Comparison of ENCODE assay signal across 8 cellular contexts in the genomic region with DNA sequence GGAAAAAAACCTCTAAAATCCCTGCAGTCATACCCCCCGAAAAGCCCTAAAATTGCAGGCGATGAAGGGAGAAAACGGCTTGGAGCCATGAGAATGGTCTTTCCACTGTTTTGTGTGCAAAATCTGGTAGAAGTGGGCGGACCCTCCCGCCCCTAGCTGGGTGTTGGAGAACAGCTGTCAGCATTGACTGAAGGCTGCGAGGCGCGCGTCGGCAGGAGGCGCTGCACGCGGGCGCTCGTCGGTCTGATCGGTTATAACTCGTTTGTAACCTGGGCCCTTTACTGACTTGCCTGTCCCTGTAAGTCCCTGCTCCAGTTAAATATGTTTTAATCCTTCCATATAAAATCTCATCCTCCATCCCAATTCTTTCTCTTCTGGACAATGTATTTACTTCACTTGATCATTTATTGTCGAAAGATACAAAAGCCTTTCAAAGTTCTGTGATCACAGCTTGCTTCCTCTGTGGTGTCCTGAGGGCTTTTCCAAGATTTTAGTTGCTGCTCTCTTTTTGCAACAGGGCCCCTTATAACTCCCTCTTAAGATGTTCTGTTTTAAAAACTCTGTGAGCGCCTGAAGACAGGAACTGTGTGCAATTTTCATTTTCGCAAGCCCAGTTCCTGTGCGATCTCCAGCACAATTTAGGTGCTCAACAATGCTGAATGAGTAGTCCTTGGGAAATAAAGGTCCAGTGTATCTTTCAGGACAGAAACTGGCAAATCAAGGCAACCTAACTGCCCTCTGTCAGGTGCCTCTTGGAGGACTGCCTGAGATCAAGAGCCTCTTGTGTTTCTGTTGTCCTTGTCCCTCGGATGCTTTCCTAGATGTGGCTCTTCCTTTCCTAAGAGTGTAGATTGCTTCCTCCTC. TPM values are rescaled to one million over a fixed set of nuclear protein-coding genes. Genes with fewer than 3 reads are reported as not detected.
A peak's percentile ranks its signal among the peaks of the same experiment; 100 is the strongest.
DNase-seq lines count a peak whose midpoint lies in the region; ATAC-seq and TF ChIP-seq lines count a peak whose summit lies in the region.

No MANE protein-coding gene starts in this region.

- POLR2A ChIA-PET in HCT116 (lab: Charles Lee), result interaction anchor here (1.4 kb wide), 1 partner anchor 22 kb away, joined by 3 read pairs; no protein-coding TSS in a partner anchor

- H3K9me3 ChIP-seq in HCT116 (ENCODE audit: control insufficient read depth in 1 of 2, insufficient read depth in 1 of 2, low read depth in 1 of 2, low read length in 2 of 2) (no peaks in the 10 kb centered on the region), trophoblast cell (ENCODE audit: insufficient read depth, low read depth, low read length) (no peaks in the 10 kb centered on the region), tibial nerve (no peaks in the 10 kb centered on the region)

- intact Hi-C loops in HCT116 (cut with micrococcal nuclease) (loop anchor here (1.0 to 5.0 kb wide), 2 partner anchors 63 to 124 kb away; a partner anchor contains a TSS), cardiac septum (cut with DNase I) (loop anchor here (2.0 to 5.0 kb wide), 3 partner anchors 64 to 147 kb away; a partner anchor contains a TSS)

- 0 out of 2 replicates have a peak, but pooled peaks cover 7% of the 10 kb centered on the region for H4K20me1 ChIP-seq in HCT116 (ENCODE audit: insufficient read depth)

- peak; percentile 52 for DNase-seq in DMS53 treated with DMSO at 0.1 percent for 48 hours (lab: John Stamatoyannopoulos, UW; ENCODE audit: unreplicated experiment)
- DNase-seq in HCT116 (ENCODE audit: low read depth, low spot score), result peak; percentile 62
- DNase-seq in NCI-H1092 treated with DMSO at 0.1 percent for 48 hours (lab: John Stamatoyannopoulos, UW), result peak; percentile 76
- DNase-seq in SKM-1 treated with dmso at 0.1 percent for 144 hours (lab: John Stamatoyannopoulos, UW; ENCODE audit: unreplicated experiment), result peak; percentile 67
- peak; percentile 93 for DNase-seq in cardiac septum (ENCODE audit: low spot score)
- DNase-seq in trophoblast cell, result peak; percentile 82 to 92
- peak; percentile 50 to 66 for DNase-seq in tibial nerve (ENCODE audit: low spot score in 2 of 2)

- H3K4me1 ChIP-seq in HCT116 (ENCODE audit: control insufficient read depth in 1 of 2, insufficient read depth in 2 of 2, low read length in 2 of 2) (peaks cover 16 to 28% of the 10 kb centered on the region in 2 experiments), trophoblast cell (ENCODE audit: control insufficient read depth in 1 of 2, insufficient read depth in 2 of 2, low read length in 2 of 2) (peaks cover 3 to 4% of the 10 kb centered on the region in 2 experiments), tibial nerve (peaks cover 0 to 36% (median 27%) of the 10 kb centered on the region in 4 donors)

- H2AFZ ChIP-seq in HCT116 (ENCODE audit: low read depth, low read length, poor library complexity, severe bottlenecking) (peak overlapping the region; percentile 98), trophoblast cell (ENCODE audit: insufficient read depth, low read length, poor library complexity) (peak overlapping the region; percentile 93)

- peaks cover 12% of the 10 kb centered on the region for H3K79me1 ChIP-seq in trophoblast cell (ENCODE audit: low read length)

- H3K14ac ChIP-seq in trophoblast cell (ENCODE audit: low read length), result no peak overlapping the region

- H3K4me3 ChIP-seq in HCT116 (replicated peaks in 1 of 2; ENCODE audit: low read depth in 1 of 2, low read length in 2 of 2), result peak overlapping the region; percentile 55 to 79
- H3K4me3 ChIP-seq in trophoblast cell (ENCODE audit: low read depth, low read length), result peak overlapping the region; percentile 97
- H3K4me3 ChIP-seq in tibial nerve, result peak overlapping the region; percentile 82 to 98 (median 89)

- peak overlapping the region; percentile 95 for H3K4me3 Mint-ChIP-seq in activated naive CD8-positive, alpha-beta T cell

- TF ChIP-seq RAD21 in HCT116 (IDR thresholded peaks at IDR 0.05; ENCODE audit: low read depth), result peak; percentile 74

- H4K91ac ChIP-seq in trophoblast cell (ENCODE audit: low read depth, low read length), result no peak overlapping the region

- H3K9me2 ChIP-seq in HCT116 (ENCODE audit: insufficient read depth), result no peaks in the 10 kb centered on the region

- no peaks in the 10 kb centered on the region for H3K36me3 Mint-ChIP-seq in activated naive CD8-positive, alpha-beta T cell

- H3K79me2 ChIP-seq in HCT116 (ENCODE audit: insufficient read depth, low read length) (peaks cover 35% of the 10 kb centered on the region), trophoblast cell (ENCODE audit: control insufficient read depth, insufficient read depth, low read length, poor library complexity) (peaks cover 13% of the 10 kb centered on the region)

- BruUV-seq in HCT116 (replicated peaks; lab: Mats Ljungman, UMichigan), result no TSS peak

- H3K4me2 ChIP-seq in HCT116 (ENCODE audit: low read length) (peak overlapping the region; percentile 92), trophoblast cell (ENCODE audit: low read length) (peak overlapping the region; percentile 95)

- H3K18ac ChIP-seq in trophoblast cell (ENCODE audit: low read length), result no peak overlapping the region

- TF ChIP-seq CTCF in HCT116 (IDR thresholded peaks at IDR 0.05 in 2 of 3, conservative IDR thresholded peaks at IDR 0.05 in 1 of 3; ENCODE audit: borderline replicate concordance in 1 of 3, insufficient read depth in 1 of 3, low read depth in 2 of 3, low read length in 2 of 3) (peak; percentile 71 to 93 (median 90); a peak in 5 of 6 replicates), tibial nerve (IDR thresholded peaks at IDR 0.05) (peak; percentile 75 to 95 (median 88))

- H3K4me1 Mint-ChIP-seq in activated naive CD8-positive, alpha-beta T cell (ENCODE audit: low read depth), result peaks cover 42% of the 10 kb centered on the region

- no peak overlapping the region for H2BK12ac ChIP-seq in trophoblast cell (ENCODE audit: low read length)

- H2AK5ac ChIP-seq in trophoblast cell (ENCODE audit: low read length), result no peak overlapping the region

- ATAC-seq in HCT116, result peak; percentile 68

- no peak overlapping the region for H3K23ac ChIP-seq in trophoblast cell (ENCODE audit: low read length)

- H3K27me3 Mint-ChIP-seq in activated naive CD8-positive, alpha-beta T cell, result no peaks in the 10 kb centered on the region

- H3K9me3 Mint-ChIP-seq in activated naive CD8-positive, alpha-beta T cell (ENCODE audit: low read depth), result no peaks in the 10 kb centered on the region

- CTCF ChIA-PET in HCT116 (lab: Charles Lee), result interaction anchor here (0.6 to 1.7 kb wide), 11 partner anchors 11 to 87 kb away, joined by 3 to 9 read pairs (median 3); a partner anchor contains a TSS

- no peak overlapping the region for H2BK5ac ChIP-seq in trophoblast cell (ENCODE audit: low read depth, low read length, poor library complexity)

- RAD21 ChIA-PET in HCT116 (lab: Charles Lee; ENCODE audit: low non-redundant PET in 1 of 2, low total read pairs in 2 of 2, uncharacterized antibody in 2 of 2, unreplicated experiment in 2 of 2), result no interaction called here

- TF ChIP-seq EP300 in tibial nerve (IDR thresholded peaks at IDR 0.05), result no peak

- H3K9ac ChIP-seq in HCT116 (ENCODE audit: low read length), result peak overlapping the region; percentile 33; the same call in 1 of the 2 replicates
- peak overlapping the region; percentile 88 for H3K9ac ChIP-seq in trophoblast cell (ENCODE audit: low read length)

- H3K27ac Mint-ChIP-seq in activated naive CD8-positive, alpha-beta T cell, result peak overlapping the region; percentile 95

- no peak overlapping the region for H3K4ac ChIP-seq in trophoblast cell (ENCODE audit: low read depth, low read length)

- H4K8ac ChIP-seq in trophoblast cell (ENCODE audit: low read depth, low read length), result peak overlapping the region; percentile 77

- TF ChIP-seq POLR2A in HCT116 (IDR thresholded peaks at IDR 0.05; ENCODE audit: borderline replicate concordance, extremely low read depth, insufficient read depth, insufficient read length) (no peak), tibial nerve (IDR thresholded peaks at IDR 0.05) (no peak)

- H3K36me3 ChIP-seq in HCT116 (ENCODE audit: control insufficient read depth in 1 of 2, insufficient read depth in 2 of 2, low read length in 2 of 2), result no peaks in the 10 kb centered on the region
- no peaks in the 10 kb centered on the region for H3K36me3 ChIP-seq in trophoblast cell (ENCODE audit: control insufficient read depth in 1 of 2, insufficient read depth in 2 of 2, low read length in 2 of 2)
- H3K36me3 ChIP-seq in tibial nerve, result no peaks in the 10 kb centered on the region

- H3K27me3 ChIP-seq in HCT116 (ENCODE audit: insufficient read depth, low read length) (no peaks in the 10 kb centered on the region), trophoblast cell (ENCODE audit: insufficient read depth, low read length) (no peaks in the 10 kb centered on the region), tibial nerve (no peaks in the 10 kb centered on the region)

- H3K27ac ChIP-seq in HCT116 (ENCODE audit: low read depth, low read length), result peak overlapping the region; percentile 46
- H3K27ac ChIP-seq in trophoblast cell (ENCODE audit: low read depth, low read length), result peak overlapping the region; percentile 59
- H3K27ac ChIP-seq in tibial nerve, result peak overlapping the region; percentile 96 to 98 (median 98)

- WGBS in trophoblast cell (ENCODE audit: extremely low coverage, insufficient coverage, insufficient read length), result no CpG with 5 or more reads among the region's 23 CpGs
- WGBS in tibial nerve, 2 donors, result 15% methylated on average over 23 of the region's 23 CpGs

- no peak overlapping the region for H2BK120ac ChIP-seq in trophoblast cell (ENCODE audit: insufficient read depth, low read length, poor library complexity)

- no peak overlapping the region for H4K12ac ChIP-seq in trophoblast cell (ENCODE audit: low read depth, low read length)

TF ChIP-seq in HCT116, 20 proteins besides CTCF, POLR2A, EP300 and RAD21:
- TF ChIP-seq TCF7L2 (IDR thresholded peaks at IDR 0.05; ENCODE audit: borderline replicate concordance, extremely low read depth, insufficient read depth, insufficient read length), result no peak
- TF ChIP-seq SIN3A (IDR thresholded peaks at IDR 0.05; ENCODE audit: low read depth), result no peak
- TF ChIP-seq CBX3 (IDR thresholded peaks at IDR 0.05; ENCODE audit: low read depth), result peak; percentile 24; the same call in 1 of the 2 replicates
- TF ChIP-seq, protein P1, sequence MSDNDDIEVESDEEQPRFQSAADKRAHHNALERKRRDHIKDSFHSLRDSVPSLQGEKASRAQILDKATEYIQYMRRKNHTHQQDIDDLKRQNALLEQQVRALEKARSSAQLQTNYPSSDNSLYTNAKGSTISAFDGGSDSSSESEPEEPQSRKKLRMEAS (IDR thresholded peaks at IDR 0.05), result peak; percentile 53; the same call in 1 of the 2 replicates
- TF ChIP-seq YY1 (IDR thresholded peaks at IDR 0.05; ENCODE audit: extremely low read depth, insufficient replicate concordance, low read depth, low read length), result peak; percentile 41
- no peak for TF ChIP-seq CEBPB (IDR thresholded peaks at IDR 0.05; ENCODE audit: low read depth)
TF ChIP-seq in HCT116: peak in this region for 3.

RNA-seq across cellular contexts. Expression of a gene that starts 0.9 kb away (rescaled TPM):
- total RNA-seq in HCT116 (2021; ENCODE audit: unreplicated experiment), result 43.2 TPM
- 18.0 and 22.8 TPM in 2 replicates for polyA plus RNA-seq in HCT116 (2012)
- total RNA-seq in cardiac septum, result 25.1 TPM
- polyA plus RNA-seq in trophoblast cell (2013), result 20.3 and 20.7 TPM in 2 replicates
- 10 to 100 TPM; 49.5 to 62.5 (median 53.5) TPM for total RNA-seq in tibial nerve

Comparison
In these comparisons a context has a peak if more than half of its experiments do, and no peak if none do; other contexts are left out.
1. Peak in every context shown above with its lines: DNase-seq, ATAC-seq, H3K4me3 ChIP-seq and H3K27ac ChIP-seq.
2. H3K27ac ChIP-seq: peak in every context shown above with its lines; median percentile 98 in tibial nerve; 59 in trophoblast cell; 46 in HCT116.